In the genomic region with DNA sequence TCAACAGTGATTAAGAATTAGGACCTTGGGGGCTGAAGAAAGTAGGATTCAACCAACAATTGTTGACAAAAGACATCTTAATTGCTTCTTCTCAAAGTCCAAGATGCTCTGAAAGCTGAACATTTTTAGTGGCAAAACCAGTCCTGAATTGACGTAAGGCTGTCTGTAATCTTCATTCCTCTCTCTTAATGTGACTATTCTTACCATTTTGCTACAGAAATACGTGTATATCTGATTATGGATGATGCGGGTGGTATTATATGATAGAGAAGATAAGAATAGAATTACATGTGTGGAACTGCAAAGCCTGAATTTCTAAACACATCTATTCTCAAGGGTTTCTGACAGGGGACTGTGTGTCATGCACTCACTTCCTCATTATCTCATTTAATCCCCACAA, we compare ENCODE assay signal across 24 cellular contexts.
"Had no signal": no experiment of that assay in that cellular context is flagged by ENCODE, and none has a peak within 500 bp of the region (broad histone marks: within the 10 kb centered on the region; RNA-seq: fewer than 3 reads in every experiment).

No MANE protein-coding gene starts in this region.

- H3K9me3 ChIP-seq: heart right ventricle, pancreas, right atrium auricular region, stomach, tibial artery had no signal

- H3K27me3 ChIP-seq: pancreas, right atrium auricular region, tibial artery had no signal

- DNase-seq: activated CD4-positive, alpha-beta T cell treated with anti-CD3 and anti-CD28 coated beads for 48 hours; activated CD4-positive, alpha-beta T cell treated with anti-CD3 and anti-CD28 coated beads, Interleukin-2, amount 50 U/mL, for 48 hours; activated CD8-positive, alpha-beta memory T cell treated with anti-CD3 and anti-CD28 coated beads for 24 hours; activated effector memory CD4-positive, alpha-beta T cell treated with Interleukin-2 at 50 U/mL for 16 hours; activated naive CD4-positive, alpha-beta T cell treated with Interleukin-2 at 50 U/mL for 16 hours; anterior cingulate cortex; dorsolateral prefrontal cortex; effector memory CD4-positive, alpha-beta T cell; erythroblast; foreskin fibroblast; heart right ventricle; naive thymus-derived CD4-positive, alpha-beta T cell; nucleus accumbens; pancreas; stimulated activated CD4-positive, alpha-beta T cell treated with anti-CD3 and anti-CD28 coated beads, Interleukin-1b, Interleukin-23, amount 100 ng/mL, for 48 hours; stimulated activated CD4-positive, alpha-beta T cell treated with anti-CD3 and anti-CD28 coated beads, Interleukin-4, amount 100 ng/mL, for 4 hours; stimulated activated CD8-positive, alpha-beta memory T cell treated with anti-CD3 and anti-CD28 coated beads, Interleukin-4, amount 100 ng/mL, for 48 hours; stomach; tibial artery had no signal

- H3K36me3 ChIP-seq: heart right ventricle, pancreas, right atrium auricular region, stomach, tibial artery had no signal

- H3K27ac ChIP-seq: dorsolateral prefrontal cortex, heart right ventricle, pancreas, right atrium auricular region, stomach, tibial artery, VCaP had no signal

- ATAC-seq: activated CD4-positive, CD25-positive, alpha-beta regulatory T cell treated with anti-CD3 and anti-CD28 coated beads, Interleukin-2, amount 50 U/mL, for 24 hours; heart right ventricle; naive thymus-derived CD4-positive, alpha-beta T cell; pancreas; stimulated activated memory B cell treated with anti-CD40 and anti-IgM and Interleukin-4, amounts not matched to agents 10 μg/mL and 1 μg/mL and 100 μg/mL, for 72 hours had no signal

- H3K4me3 ChIP-seq: dorsolateral prefrontal cortex, heart right ventricle, pancreas, right atrium auricular region, smooth muscle cell, stomach, tibial artery had no signal

- H3K4me1 ChIP-seq: heart right ventricle, pancreas, right atrium auricular region, stomach, tibial artery had no signal

- H3K4me2 ChIP-seq: smooth muscle cell had no signal
